ENCODE assay signal across 10 cellular contexts in genomic region chr12:46831335-46832083, GRCh38. TPM values are rescaled to one million over a fixed set of nuclear protein-coding genes. Genes with fewer than 3 reads are reported as not detected.
DNase-seq lines count a peak whose midpoint lies in the region; TF ChIP-seq lines count a peak whose summit lies in the region.
"Had no signal": no experiment of that assay in that cellular context is flagged by ENCODE, and none has a peak within 500 bp of the region (broad histone marks: within the 10 kb centered on the region; RNA-seq: fewer than 3 reads in every experiment).

No MANE protein-coding gene starts in this region.

- H3K9me3 Mint-ChIP-seq in neural crest cell: peaks cover 2% of the 10 kb centered on the region
- H3K9me3 Mint-ChIP-seq in CD4-positive, alpha-beta memory T cell: peaks cover 0 to 2% (median 0%) of the 10 kb centered on the region in 8 donors

- TF ChIP-seq CTCF in AG09309 (IDR thresholded peaks at IDR 0.05; ENCODE audit: control insufficient read depth, insufficient read depth, low read depth, low read length, missing control alignments) (no peak), RWPE1 (conservative IDR thresholded peaks at IDR 0.05; ENCODE audit: low read depth) (no peak), fibroblast of the aortic adventitia (IDR thresholded peaks at IDR 0.05; ENCODE audit: insufficient read depth, low read length) (no peak), neural crest cell (conservative IDR thresholded peaks at IDR 0.05) (no peak)

- DNase-seq in AG09309 (ENCODE audit: low read depth) (no peak), RWPE1 (ENCODE audit: low spot score) (peak; percentile 15), fibroblast of the aortic adventitia (ENCODE audit: low read depth) (no peak), neural crest cell (ENCODE audit: low read depth, low spot score) (peak; percentile 6), RPMI8226 (no peak), NOMO-1 treated with dmso at 0.1 percent for 144 hours (lab: John Stamatoyannopoulos, UW; ENCODE audit: unreplicated experiment) (no peak)
- DNase-seq in stimulated activated CD8-positive, alpha-beta memory T cell treated with anti-CD3 and anti-CD28 coated beads, Interleukin-4, amount 100 ng/mL, for 48 hours: no peak
- DNase-seq in CD4-positive, alpha-beta memory T cell: no peak
- DNase-seq: occipital lobe had no signal

- H3K36me3 ChIP-seq in CD4-positive, alpha-beta memory T cell (ENCODE audit: insufficient read depth, low read length): no peaks in the 10 kb centered on the region

- peak overlapping the region; percentile 44 for H3K4me3 ChIP-seq in AG09309 (ENCODE audit: control insufficient read depth, low read depth, low read length)
- H3K4me3 ChIP-seq in fibroblast of the aortic adventitia (ENCODE audit: low read depth, low read length): peak overlapping the region; percentile 49
- no peak overlapping the region for H3K4me3 ChIP-seq in CD4-positive, alpha-beta memory T cell (ENCODE audit: low read length in 2 of 2)
- H3K4me3 ChIP-seq: K562 had no signal

- H3K27ac Mint-ChIP-seq in neural crest cell (ENCODE audit: unreplicated experiment): no peak overlapping the region
- no peak overlapping the region for H3K27ac Mint-ChIP-seq in CD4-positive, alpha-beta memory T cell

- H3K4me1 Mint-ChIP-seq in neural crest cell: peaks cover 9% of the 10 kb centered on the region
- peaks cover 5 to 13% (median 10%) of the 10 kb centered on the region in 4 donors for H3K4me1 Mint-ChIP-seq in CD4-positive, alpha-beta memory T cell

- no peaks in the 10 kb centered on the region for H3K9me3 ChIP-seq in CD4-positive, alpha-beta memory T cell (ENCODE audit: control insufficient read depth in 1 of 2, low read length in 2 of 2)

- H3K4me1 ChIP-seq in CD4-positive, alpha-beta memory T cell (ENCODE audit: insufficient read depth, low read length): peaks cover 11% of the 10 kb centered on the region

- no peak overlapping the region for H3K27ac ChIP-seq in RWPE1
- H3K27ac ChIP-seq in CD4-positive, alpha-beta memory T cell (ENCODE audit: low read depth, low read length): no peak overlapping the region

- peak overlapping the region; percentile 67 for H3K4me3 Mint-ChIP-seq in neural crest cell
- H3K4me3 Mint-ChIP-seq in CD4-positive, alpha-beta memory T cell: peak overlapping the region in 4 of 8 donors; percentile 8 to 63 (median 55)

- H3K27me3 ChIP-seq in CD4-positive, alpha-beta memory T cell (ENCODE audit: insufficient read depth, low read length): peaks cover 34% of the 10 kb centered on the region

- CTCF ChIA-PET in RWPE1 (lab: Yijun Ruan, JAX): interaction anchor here (0.6 to 0.7 kb wide), 2 partner anchors 113 to 357 kb away, joined by 3 read pairs; no protein-coding TSS in a partner anchor
- CTCF ChIA-PET in CD4-positive, alpha-beta memory T cell (lab: Charles Lee; ENCODE audit: partially characterized antibody): no interaction called here

- POLR2A ChIA-PET in RWPE1 (lab: Yijun Ruan, JAX; ENCODE audit: low non-redundant PET): no interaction called here
- POLR2A ChIA-PET in CD4-positive, alpha-beta memory T cell (lab: Charles Lee; ENCODE audit: partially characterized antibody): no interaction called here

- H3K36me3 Mint-ChIP-seq in neural crest cell (ENCODE audit: low read depth): peaks cover 2% of the 10 kb centered on the region
- H3K36me3 Mint-ChIP-seq in CD4-positive, alpha-beta memory T cell: no peaks in the 10 kb centered on the region

- H3K27me3 Mint-ChIP-seq in neural crest cell (ENCODE audit: low read depth): peaks cover 90% of the 10 kb centered on the region
- H3K27me3 Mint-ChIP-seq in CD4-positive, alpha-beta memory T cell: peaks cover 45 to 54% of the 10 kb centered on the region in 2 donors

- intact Hi-C loops in CD4-positive, alpha-beta memory T cell (cut with micrococcal nuclease): no loop called here

RNA-seq across cellular contexts. Expression of gene SLC38A4, which starts 5.7 kb away (rescaled TPM):
- 1.6 and 4.6 TPM in 2 replicates for total RNA-seq in fibroblast of the aortic adventitia (ENCODE audit: low replicate concordance)
- 0.16 TPM in 1 of 2 replicates, not detected in the other for total RNA-seq in neural crest cell
- total RNA-seq in CD4-positive, alpha-beta memory T cell: not detected
- not detected for polyA plus RNA-seq in CD4-positive, alpha-beta memory T cell
- polyA plus RNA-seq: K562 had no signal

Comparison
In these comparisons a context has a peak if more than half of its experiments do, and no peak if none do; other contexts are left out.
1. DNase-seq: peak in RWPE1 (single experiment) and neural crest cell (single experiment); none in AG09309 (single experiment), fibroblast of the aortic adventitia (single experiment), RPMI8226 (single experiment), stimulated activated CD8-positive, alpha-beta memory T cell treated with anti-CD3 and anti-CD28 coated beads, Interleukin-4, amount 100 ng/mL, for 48 hours (single experiment), NOMO-1 treated with dmso at 0.1 percent for 144 hours (single experiment) and CD4-positive, alpha-beta memory T cell (0 of 5).
2. H3K4me3 ChIP-seq: peak in AG09309 (single experiment) and fibroblast of the aortic adventitia (single experiment); none in CD4-positive, alpha-beta memory T cell (0 of 2).